In the genomic region with DNA sequence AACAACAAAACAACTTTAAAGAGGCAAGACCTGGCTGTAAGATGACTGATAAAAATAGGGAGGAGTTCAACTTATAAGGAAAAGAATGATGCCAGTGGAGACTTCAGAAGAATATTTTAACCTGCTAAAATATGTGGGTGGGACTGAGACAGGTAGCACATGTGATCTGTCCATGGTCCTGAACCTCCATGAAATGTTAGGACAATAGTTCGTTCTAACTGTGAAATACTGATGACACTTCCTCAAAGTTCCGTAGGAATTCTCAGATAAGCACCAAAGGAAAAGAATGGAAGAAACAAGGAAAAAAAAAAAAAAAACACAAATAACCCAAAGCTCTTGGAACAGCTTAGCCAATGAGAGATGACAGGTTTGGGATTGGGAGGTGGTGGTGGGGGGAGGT, we compare ENCODE assay signal across 14 cellular contexts. TPM values are rescaled to one million over a fixed set of nuclear protein-coding genes. Genes with fewer than 3 reads are reported as not detected.
DNase-seq lines count a peak whose midpoint lies in the region; ATAC-seq and TF ChIP-seq lines count a peak whose summit lies in the region.
"Had no signal": no experiment of that assay in that cellular context is flagged by ENCODE, and none has a peak within 500 bp of the region (broad histone marks: within the 10 kb centered on the region; RNA-seq: fewer than 3 reads in every experiment).

No MANE protein-coding gene starts in this region.

- H3K9me3 Mint-ChIP-seq in activated T-cell treated with anti-CD3 and anti-CD28 coated beads, Interleukin-2, amount 50 U/mL, for 4 hours = peaks cover 8% of the 10 kb centered on the region
- H3K9me3 Mint-ChIP-seq: stimulated activated naive CD8-positive, alpha-beta T cell treated with anti-CD3 and anti-CD28 coated beads, Interleukin-15, amount 100 ng/mL, for 72 hours had no signal

- H3K36me3 Mint-ChIP-seq in activated T-cell treated with anti-CD3 and anti-CD28 coated beads, Interleukin-2, amount 50 U/mL, for 4 hours (ENCODE audit: insufficient read depth) = no peaks in the 10 kb centered on the region

- no peak overlapping the region for H2AFZ ChIP-seq in MM.1S (ENCODE audit: low read length)
- H2AFZ ChIP-seq in mammary epithelial cell (ENCODE audit: low read depth, low read length) = no peak overlapping the region

- H3K9ac ChIP-seq in MM.1S (ENCODE audit: low read length) = no peak overlapping the region
- no peak overlapping the region for H3K9ac ChIP-seq in mammary epithelial cell (ENCODE audit: insufficient read depth, low read length)

- peaks cover 10% of the 10 kb centered on the region for H3K27me3 Mint-ChIP-seq in activated T-cell treated with anti-CD3 and anti-CD28 coated beads, Interleukin-2, amount 50 U/mL, for 4 hours (ENCODE audit: low read depth)
- H3K27me3 Mint-ChIP-seq: dendritic cell treated with granulocyte-macrophage colony-stimulating factor and Interleukin-4, amounts not matched to agents 40 ng/mL and 50 ng/mL, for 4 days; stimulated activated naive CD8-positive, alpha-beta T cell treated with anti-CD3 and anti-CD28 coated beads, Interleukin-15, amount 100 ng/mL, for 72 hours had no signal

- H3K79me2 ChIP-seq in MM.1S (ENCODE audit: low read length) = no peaks in the 10 kb centered on the region
- H3K79me2 ChIP-seq in mammary epithelial cell (ENCODE audit: insufficient read depth, low read length) = peaks cover 62% of the 10 kb centered on the region

- H3K4me1 ChIP-seq in MM.1S (ENCODE audit: low read length) (no peaks in the 10 kb centered on the region), mammary epithelial cell (ENCODE audit: insufficient read depth, low read length) (no peaks in the 10 kb centered on the region)

- H3K36me3 ChIP-seq in MM.1S (replicated peaks; ENCODE audit: insufficient read depth, low read length) (no peaks in the 10 kb centered on the region), mammary epithelial cell (ENCODE audit: insufficient read depth, low read length) (no peaks in the 10 kb centered on the region)

- H3K4me3 ChIP-seq in MM.1S (ENCODE audit: low read length) = no peak overlapping the region
- no peak overlapping the region for H3K4me3 ChIP-seq in mammary epithelial cell (replicated peaks in 1 of 3; ENCODE audit: insufficient read depth in 1 of 3, low read depth in 2 of 3, low read length in 3 of 3)

- H3K27me3 ChIP-seq in MM.1S (replicated peaks; ENCODE audit: insufficient read depth, low read length) (no peaks in the 10 kb centered on the region), mammary epithelial cell (ENCODE audit: insufficient read depth, low read length) (no peaks in the 10 kb centered on the region)

- H3K9me2 ChIP-seq in MM.1S (replicated peaks; ENCODE audit: insufficient read depth, low read length) = no peaks in the 10 kb centered on the region; the same call in 1 of the 2 replicates

- no peaks in the 10 kb centered on the region for H3K4me1 Mint-ChIP-seq in activated T-cell treated with anti-CD3 and anti-CD28 coated beads, Interleukin-2, amount 50 U/mL, for 4 hours (ENCODE audit: low read depth)
- H3K4me1 Mint-ChIP-seq: stimulated activated naive CD8-positive, alpha-beta T cell treated with anti-CD3 and anti-CD28 coated beads, Interleukin-15, amount 100 ng/mL, for 72 hours had no signal

- H3K4me3 Mint-ChIP-seq in activated T-cell treated with anti-CD3 and anti-CD28 coated beads, Interleukin-2, amount 50 U/mL, for 4 hours = no peak overlapping the region
- H3K4me3 Mint-ChIP-seq: dendritic cell treated with granulocyte-macrophage colony-stimulating factor and Interleukin-4, amounts not matched to agents 40 ng/mL and 50 ng/mL, for 4 days; stimulated activated naive CD8-positive, alpha-beta T cell treated with anti-CD3 and anti-CD28 coated beads, Interleukin-15, amount 100 ng/mL, for 72 hours had no signal

- no peaks in the 10 kb centered on the region for H3F3A ChIP-seq in MM.1S (ENCODE audit: insufficient read depth, low read length)

- DNase-seq in Daoy (ENCODE audit: low read depth) (peak; percentile 9), MM.1S (peak; percentile 61), mammary epithelial cell (peak; percentile 45), kidney tubule cell (ENCODE audit: low spot score) (peak; percentile 34), NCI-H1092 treated with DMSO at 0.1 percent for 48 hours (lab: John Stamatoyannopoulos, UW) (no peak), germinal center (ENCODE audit: low spot score) (no peak)
- DNase-seq in activated CD8-positive, alpha-beta memory T cell treated with anti-CD3 and anti-CD28 coated beads, Interleukin-2, amount 50 U/mL, for 48 hours = no peak
- DNase-seq in activated T-cell treated with anti-CD3 and anti-CD28 coated beads, Interleukin-2, amount 50 U/mL, for 4 hours = no peak
- DNase-seq: activated naive CD4-positive, alpha-beta T cell treated with Interleukin-2 at 50 U/mL for 16 hours; nucleus accumbens; stimulated activated naive CD8-positive, alpha-beta T cell treated with anti-CD3 and anti-CD28 coated beads, Interleukin-15, amount 100 ng/mL, for 72 hours had no signal

- in situ Hi-C loops in mammary epithelial cell (cut with MboI; ENCODE audit: low sequenced_read_pairs in 2 of 2) = no loop called here

- H3K9me3 ChIP-seq in MM.1S (replicated peaks; ENCODE audit: insufficient read depth, low read length) (no peaks in the 10 kb centered on the region), mammary epithelial cell (replicated peaks; ENCODE audit: insufficient read depth, low read length) (no peaks in the 10 kb centered on the region)

- no peak for ATAC-seq in activated T-cell treated with anti-CD3 and anti-CD28 coated beads, Interleukin-2, amount 50 U/mL, for 4 hours
- ATAC-seq: Right ventricle myocardium inferior; stimulated activated naive CD8-positive, alpha-beta T cell treated with anti-CD3 and anti-CD28 coated beads, Interleukin-15, amount 100 ng/mL, for 72 hours had no signal

- no TSS peak for BruUV-seq in mammary epithelial cell (replicated peaks; lab: Mats Ljungman, UMichigan)

- CTCF ChIA-PET in mammary epithelial cell (lab: Charles Lee; ENCODE audit: low non-redundant PET) = no interaction called here

- H3K4me2 ChIP-seq in MM.1S (ENCODE audit: low read depth, low read length) (no peak overlapping the region), mammary epithelial cell (ENCODE audit: insufficient read depth, low read depth, low read length) (no peak overlapping the region)

- no peak for TF ChIP-seq CTCF in MM.1S (IDR thresholded peaks at IDR 0.05; ENCODE audit: low read length)
- no peak for TF ChIP-seq CTCF in mammary epithelial cell (conservative IDR thresholded peaks at IDR 0.05 in 1 of 2, IDR thresholded peaks at IDR 0.05 in 1 of 2; ENCODE audit: extremely low read depth in 1 of 2, insufficient read depth in 1 of 2, low read depth in 1 of 2, low read length in 2 of 2)

- WGBS in mammary epithelial cell (ENCODE audit: low coverage, missing lambda C conversion rate) = 0% methylated on average over 2 of the region's 2 CpGs

- intact Hi-C loops in mammary epithelial cell (cut with micrococcal nuclease) = loop anchor here (5.0 kb wide), 1 partner anchor 46 kb away; no protein-coding TSS in a partner anchor

- no peak overlapping the region for H3K27ac ChIP-seq in MM.1S (ENCODE audit: low read length)
- no peak overlapping the region for H3K27ac ChIP-seq in mammary epithelial cell (ENCODE audit: insufficient read depth, low read depth, low read length)
- H3K27ac ChIP-seq: C4-2B had no signal

- no peaks in the 10 kb centered on the region for H4K20me1 ChIP-seq in MM.1S (ENCODE audit: insufficient read depth, low read length)
- no peaks in the 10 kb centered on the region for H4K20me1 ChIP-seq in mammary epithelial cell (ENCODE audit: insufficient read depth, low read length)

- dilution Hi-C loops in mammary epithelial cell (cut with HindIII; ENCODE audit: low sequenced_read_pairs) = no loop called here

RNA-seq across cellular contexts. Expression of gene CDC42BPA, which starts 44.7 kb away (rescaled TPM):
- 18.5 and 27.7 TPM in 2 replicates for total RNA-seq in Daoy (2014; rRNA removed; shearing (Covaris generic))
- total RNA-seq in mammary epithelial cell = 10 to 100 TPM; 50.8 to 56.1 TPM
- polyA plus RNA-seq in mammary epithelial cell = 9.6 TPM
- polyA minus RNA-seq in mammary epithelial cell = 35.7 TPM
- total RNA-seq in activated T-cell treated with anti-CD3 and anti-CD28 coated beads, Interleukin-2, amount 50 U/mL, for 4 hours = under 1 TPM; 0.52 to 0.74 (median 0.56) TPM

Comparison
In these comparisons a context has a peak if more than half of its experiments do, and no peak if none do; other contexts are left out.
1. DNase-seq: peak in Daoy (single experiment), MM.1S (single experiment), mammary epithelial cell (single experiment) and kidney tubule cell (single experiment); none in NCI-H1092 treated with DMSO at 0.1 percent for 48 hours (single experiment), germinal center (single experiment), activated CD8-positive, alpha-beta memory T cell treated with anti-CD3 and anti-CD28 coated beads, Interleukin-2, amount 50 U/mL, for 48 hours (single experiment) and activated T-cell treated with anti-CD3 and anti-CD28 coated beads, Interleukin-2, amount 50 U/mL, for 4 hours (single experiment).
2. RNA of gene CDC42BPA, which starts 44.7 kb away (total RNA-seq): 50.8 to 56.1 TPM in mammary epithelial cell and 18.5 to 27.7 TPM in Daoy; 0.52 to 0.74 TPM in activated T-cell treated with anti-CD3 and anti-CD28 coated beads, Interleukin-2, amount 50 U/mL, for 4 hours; every median in the first group is over 10 times any median in the second.